Comparison of ENCODE assay signal across 7 cellular contexts in genomic region chr2:29747786-29748470, GRCh38.
DNase-seq lines count a peak whose midpoint lies in the region; ATAC-seq and TF ChIP-seq lines count a peak whose summit lies in the region.

No MANE protein-coding gene starts in this region.

- H3K18ac ChIP-seq in trophoblast cell (ENCODE audit: low read length): no peak overlapping the region

- H2BK5ac ChIP-seq in trophoblast cell (ENCODE audit: low read depth, low read length, poor library complexity): no peak overlapping the region

- no peaks in the 10 kb centered on the region for H3K79me1 ChIP-seq in trophoblast cell (ENCODE audit: low read length)

- H3K36me3 ChIP-seq in trophoblast cell (ENCODE audit: control insufficient read depth in 1 of 2, insufficient read depth in 2 of 2, low read length in 2 of 2): no peaks in the 10 kb centered on the region

- H4K8ac ChIP-seq in trophoblast cell (ENCODE audit: low read depth, low read length): no peak overlapping the region

- no peak overlapping the region for H2BK120ac ChIP-seq in trophoblast cell (ENCODE audit: insufficient read depth, low read length, poor library complexity)

- no peak overlapping the region for H2AK5ac ChIP-seq in trophoblast cell (ENCODE audit: low read length)

- no peak overlapping the region for H2AFZ ChIP-seq in trophoblast cell (ENCODE audit: insufficient read depth, low read length, poor library complexity)

- H3K27me3 ChIP-seq in trophoblast cell (ENCODE audit: insufficient read depth, low read length): no peaks in the 10 kb centered on the region

- no peak overlapping the region for H3K23ac ChIP-seq in trophoblast cell (ENCODE audit: low read length)

- no peak overlapping the region for H2BK12ac ChIP-seq in trophoblast cell (ENCODE audit: low read length)

- H3K4me2 ChIP-seq in trophoblast cell (ENCODE audit: low read length): no peak overlapping the region

- no peaks in the 10 kb centered on the region for H3K79me2 ChIP-seq in trophoblast cell (ENCODE audit: control insufficient read depth, insufficient read depth, low read length, poor library complexity)

- no peak overlapping the region for H3K4ac ChIP-seq in trophoblast cell (ENCODE audit: low read depth, low read length)

- ATAC-seq in HG03060 (IDR thresholded peaks at IDR 0.05; ENCODE audit: low read depth, unreplicated experiment) (peak; percentile 42), SK-N-SH treated with all-trans-retinoic acid at 6 μM for 48 hours (peak; percentile 56; the same call in 2 of the 3 replicates)

- H4K91ac ChIP-seq in trophoblast cell (ENCODE audit: low read depth, low read length): no peak overlapping the region

- H4K12ac ChIP-seq in trophoblast cell (ENCODE audit: low read depth, low read length): no peak overlapping the region

- no peak overlapping the region for H3K4me3 ChIP-seq in trophoblast cell (ENCODE audit: low read depth, low read length)

- H3K4me1 ChIP-seq in trophoblast cell (ENCODE audit: control insufficient read depth in 1 of 2, insufficient read depth in 2 of 2, low read length in 2 of 2): no peaks in the 10 kb centered on the region

- H3K14ac ChIP-seq in trophoblast cell (ENCODE audit: low read length): no peak overlapping the region

- DNase-seq in ELR (ENCODE audit: low read depth) (peak; percentile 99), trophoblast cell (peak; percentile 45 to 48), cerebellar nuclear complex (lab: John Stamatoyannopoulos, UW) (no peak), CD1c-positive myeloid dendritic cell (ENCODE audit: extremely low spot score) (no peak)
- no peak for DNase-seq in activated CD8-positive, alpha-beta memory T cell treated with anti-CD3 and anti-CD28 coated beads, Interleukin-2, amount 50 U/mL, for 48 hours

- H3K9me3 ChIP-seq in trophoblast cell (ENCODE audit: insufficient read depth, low read depth, low read length): no peaks in the 10 kb centered on the region

- WGBS in trophoblast cell (ENCODE audit: extremely low coverage, insufficient coverage, insufficient read length): no CpG with 5 or more reads among the region's 3 CpGs

- no peak overlapping the region for H3K27ac ChIP-seq in trophoblast cell (ENCODE audit: low read depth, low read length)

- no peak overlapping the region for H3K9ac ChIP-seq in trophoblast cell (ENCODE audit: low read length)

TF ChIP-seq in SK-N-SH treated with all-trans-retinoic acid at 6 μM for 48 hours, 23 proteins besides CTCF, POLR2A, EP300 and RAD21:
- TF ChIP-seq ISL1 (CRISPR knock-in tag; IDR thresholded peaks at IDR 0.05) (peak; percentile 55), ZFP3 (CRISPR knock-in tag; IDR thresholded peaks at IDR 0.05) (0 out of 2 replicates have a peak, but pooled peaks have one; percentile 42), ZFP30 (CRISPR knock-in tag; IDR thresholded peaks at IDR 0.05) (no peak), BACH2 (CRISPR knock-in tag; IDR thresholded peaks at IDR 0.05; ENCODE audit: borderline replicate concordance) (no peak)
- TF ChIP-seq, protein P1, sequence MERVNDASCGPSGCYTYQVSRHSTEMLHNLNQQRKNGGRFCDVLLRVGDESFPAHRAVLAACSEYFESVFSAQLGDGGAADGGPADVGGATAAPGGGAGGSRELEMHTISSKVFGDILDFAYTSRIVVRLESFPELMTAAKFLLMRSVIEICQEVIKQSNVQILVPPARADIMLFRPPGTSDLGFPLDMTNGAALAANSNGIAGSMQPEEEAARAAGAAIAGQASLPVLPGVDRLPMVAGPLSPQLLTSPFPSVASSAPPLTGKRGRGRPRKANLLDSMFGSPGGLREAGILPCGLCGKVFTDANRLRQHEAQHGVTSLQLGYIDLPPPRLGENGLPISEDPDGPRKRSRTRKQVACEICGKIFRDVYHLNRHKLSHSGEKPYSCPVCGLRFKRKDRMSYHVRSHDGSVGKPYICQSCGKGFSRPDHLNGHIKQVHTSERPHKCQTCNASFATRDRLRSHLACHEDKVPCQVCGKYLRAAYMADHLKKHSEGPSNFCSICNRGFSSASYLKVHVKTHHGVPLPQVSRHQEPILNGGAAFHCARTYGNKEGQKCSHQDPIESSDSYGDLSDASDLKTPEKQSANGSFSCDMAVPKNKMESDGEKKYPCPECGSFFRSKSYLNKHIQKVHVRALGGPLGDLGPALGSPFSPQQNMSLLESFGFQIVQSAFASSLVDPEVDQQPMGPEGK (CRISPR knock-in tag; IDR thresholded peaks at IDR 0.05; ENCODE audit: borderline replicate concordance): peak; percentile 25; the same call in 1 of the 2 replicates

Comparison
In these comparisons a context has a peak if more than half of its experiments do, and no peak if none do; other contexts are left out.
1. DNase-seq: peak in ELR (single experiment) and trophoblast cell (2 of 2); none in cerebellar nuclear complex (0 of 2), CD1c-positive myeloid dendritic cell (single experiment) and activated CD8-positive, alpha-beta memory T cell treated with anti-CD3 and anti-CD28 coated beads, Interleukin-2, amount 50 U/mL, for 48 hours (single experiment).